ENCODE assay signal across 1 cellular context in genomic region chr6:13710552-13711383, GRCh38.
TF ChIP-seq lines count a peak whose summit lies in the region.

No MANE protein-coding gene starts in this region.

TF ChIP-seq in HepG2, 621 proteins besides CTCF, POLR2A, EP300 and RAD21 (continued from another document and continues in another):
- TF ChIP-seq SOX5 (CRISPR knock-in tag; IDR thresholded peaks at IDR 0.05; ENCODE audit: borderline replicate concordance) (0 out of 2 replicates have a peak, but pooled peaks have one; percentile 33), TAF1 (CRISPR knock-in tag; IDR thresholded peaks at IDR 0.05) (peak; percentile 77), TOPORS (CRISPR knock-in tag; IDR thresholded peaks at IDR 0.05) (no peak; the same call in 1 of the 2 replicates), NR2C2 (CRISPR knock-in tag; IDR thresholded peaks at IDR 0.05; ENCODE audit: borderline replicate concordance) (no peak), ZNF556 (CRISPR knock-in tag; IDR thresholded peaks at IDR 0.05; ENCODE audit: borderline replicate concordance) (peak; percentile 27; the same call in 1 of the 2 replicates), ZNF260 (CRISPR knock-in tag; IDR thresholded peaks at IDR 0.05; ENCODE audit: borderline replicate concordance, low read depth) (no peak), MTA3 (CRISPR knock-in tag; IDR thresholded peaks at IDR 0.05) (no peak), ARHGAP35 (CRISPR knock-in tag; IDR thresholded peaks at IDR 0.05; ENCODE audit: borderline replicate concordance) (peak; percentile 74; the same call in 1 of the 2 replicates), SNAPC2 (CRISPR knock-in tag; IDR thresholded peaks at IDR 0.05) (peak; percentile 58; the same call in 1 of the 2 replicates), KDM2A (CRISPR knock-in tag; IDR thresholded peaks at IDR 0.05; ENCODE audit: borderline replicate concordance, low read depth) (peak; percentile 46; the same call in 1 of the 2 replicates), NCOA2 (CRISPR knock-in tag; IDR thresholded peaks at IDR 0.05) (no peak; the same call in 1 of the 2 replicates), ZNF232 (CRISPR knock-in tag; IDR thresholded peaks at IDR 0.05; ENCODE audit: borderline replicate concordance) (peak; percentile 30; the same call in 1 of the 2 replicates), PATZ1 (CRISPR knock-in tag; IDR thresholded peaks at IDR 0.05) (peak; percentile 75), ZNF670 (CRISPR knock-in tag; IDR thresholded peaks at IDR 0.05; ENCODE audit: borderline replicate concordance) (no peak), GRHL1 (CRISPR knock-in tag; conservative IDR thresholded peaks at IDR 0.05) (no peak), EZH2 (conservative IDR thresholded peaks at IDR 0.05; ENCODE audit: low read depth, low read length) (no peak), ZC3H4 (CRISPR knock-in tag; IDR thresholded peaks at IDR 0.05; ENCODE audit: borderline replicate concordance) (no peak), NFAT5 (CRISPR knock-in tag; IDR thresholded peaks at IDR 0.05) (peak; percentile 33; the same call in 1 of the 2 replicates), IKZF1 (IDR thresholded peaks at IDR 0.05) (no peak), GABPB1 (CRISPR knock-in tag; IDR thresholded peaks at IDR 0.05) (peak; percentile 56; the same call in 1 of the 2 replicates), ZBTB10 (CRISPR knock-in tag; IDR thresholded peaks at IDR 0.05; ENCODE audit: borderline replicate concordance) (no peak), FLYWCH1 (CRISPR knock-in tag; IDR thresholded peaks at IDR 0.05) (no peak), MATR3 (CRISPR knock-in tag; IDR thresholded peaks at IDR 0.05) (no peak), ERF (CRISPR knock-in tag; IDR thresholded peaks at IDR 0.05) (0 out of 2 replicates have a peak, but pooled peaks have one; percentile 49), PAWR (CRISPR knock-in tag; IDR thresholded peaks at IDR 0.05; ENCODE audit: borderline replicate concordance) (no peak), ZNF781 (CRISPR knock-in tag; IDR thresholded peaks at IDR 0.05; ENCODE audit: borderline replicate concordance, not compliant biosample characterization) (peak; percentile 43), TFAP4 (IDR thresholded peaks at IDR 0.05; ENCODE audit: borderline replicate concordance, low read depth) (no peak), HNF4G (IDR thresholded peaks at IDR 0.05; ENCODE audit: borderline replicate concordance, low read depth, low read length) (no peak), HNF4G (CRISPR knock-in tag; IDR thresholded peaks at IDR 0.05; ENCODE audit: borderline replicate concordance, low read depth) (peak; percentile 51; the same call in 1 of the 2 replicates), AKAP8 (CRISPR knock-in tag; IDR thresholded peaks at IDR 0.05) (peak; percentile 75; the same call in 1 of the 2 replicates), TRIM22 (IDR thresholded peaks at IDR 0.05) (no peak), ZBTB46 (CRISPR knock-in tag; IDR thresholded peaks at IDR 0.05; ENCODE audit: borderline replicate concordance) (no peak), ZNF235 (CRISPR knock-in tag; IDR thresholded peaks at IDR 0.05; ENCODE audit: borderline replicate concordance) (no peak), ZNF362 (CRISPR knock-in tag; IDR thresholded peaks at IDR 0.05; ENCODE audit: borderline replicate concordance) (no peak), RXRB (CRISPR knock-in tag; IDR thresholded peaks at IDR 0.05; ENCODE audit: borderline replicate concordance) (peak; percentile 40; the same call in 1 of the 2 replicates), FIP1L1 (IDR thresholded peaks at IDR 0.05; ENCODE audit: borderline replicate concordance, insufficient read depth, low read depth, low read length) (0 out of 2 replicates have a peak, but pooled peaks have one; percentile 34), ZNF180 (CRISPR knock-in tag; IDR thresholded peaks at IDR 0.05; ENCODE audit: borderline replicate concordance, low read depth) (no peak), ZMYM2 (CRISPR knock-in tag; IDR thresholded peaks at IDR 0.05) (no peak), CSRNP1 (CRISPR knock-in tag; IDR thresholded peaks at IDR 0.05) (peak; percentile 49; the same call in 1 of the 2 replicates)
